35 cellular contexts compared by ENCODE assay signal in genomic region chr14:96829791-96830190, GRCh38.
"Had no signal": no experiment of that assay in that cellular context is flagged by ENCODE, and none has a peak within 500 bp of the region (broad histone marks: within the 10 kb centered on the region; RNA-seq: fewer than 3 reads in every experiment).

No MANE protein-coding gene starts in this region.

- H3K27me3 ChIP-seq: MG63 had no signal

- DNase-seq: Karpas-422, Kasumi-1, MG63, MM.1S, MV-4-11, NCI-H1048, NCI-H1092, NCI-H1092 treated with DMSO at 0.1 percent for 48 hours, NCI-H1105, NCI-H1105 treated with DMSO at 0.1 percent for 48 hours, NCI-H1417, NCI-H1417 treated with DMSO at 0.1 percent for 48 hours, NCI-H1436, NCI-H1436 treated with DMSO at 0.1 percent for 48 hours, NCI-H146, NCI-H1694, NCI-H1694 treated with DMSO at 0.1 percent for 48 hours, NCI-H187, NCI-H187 treated with DMSO at 0.1 percent for 48 hours, NCI-H1930, NCI-H2029, NCI-H2029 treated with DMSO at 0.1 percent for 48 hours, NCI-H2081, NCI-H2081 treated with DMSO at 0.1 percent for 48 hours, NCI-H2107, NCI-H2171, NCI-H2171 treated with DMSO at 0.1 percent for 48 hours, NCI-H2227 treated with DMSO at 0.1 percent for 48 hours, NCI-H226, NCI-H345, NCI-H446, NCI-H446 treated with DMSO at 0.1 percent for 48 hours, NCI-H510A, NCI-H510A treated with DMSO at 0.1 percent for 48 hours, NCI-H524 had no signal

- H3K4me3 ChIP-seq: MG63 had no signal
